ENCODE assay signal across 10 cellular contexts in genomic region chr19:49470615-49470978, GRCh38. TPM values are rescaled to one million over a fixed set of nuclear protein-coding genes. Genes with fewer than 3 reads are reported as not detected.
DNase-seq lines count a peak whose midpoint lies in the region; TF ChIP-seq lines count a peak whose summit lies in the region.
"Had no signal": no experiment of that assay in that cellular context is flagged by ENCODE, and none has a peak within 500 bp of the region (broad histone marks: within the 10 kb centered on the region; RNA-seq: fewer than 3 reads in every experiment).

No MANE protein-coding gene starts in this region.

- H3K4me3 Mint-ChIP-seq in activated CD4-positive, alpha-beta T cell treated with anti-CD3 and anti-CD28 coated beads, Interleukin-2, amount 10 ng/mL, durations not matched to agents 24 days and 14 days: peak overlapping the region; percentile 64

- peaks cover 0 to 52% (median 20%) of the 10 kb centered on the region in 6 donors for H3K36me3 ChIP-seq in spleen
- H3K36me3 ChIP-seq in thyroid gland: peaks cover 0 to 3% of the 10 kb centered on the region in 2 donors

- DNase-seq in activated CD4-positive, alpha-beta T cell treated with anti-CD3 and anti-CD28 coated beads, Interleukin-2, amount 10 ng/mL, durations not matched to agents 24 days and 14 days: no peak
- DNase-seq in activated CD4-positive, alpha-beta T cell treated with anti-CD3 and anti-CD28 coated beads, Interleukin-2, amount 50 U/mL, for 48 hours: no peak
- DNase-seq in activated CD8-positive, alpha-beta memory T cell treated with anti-CD3 and anti-CD28 coated beads, Interleukin-2, amount 50 U/mL, for 48 hours: peak; percentile 63
- no peak for DNase-seq in spleen
- no peak for DNase-seq in thyroid gland
- DNase-seq in KBM-7: no peak
- DNase-seq: midbrain, NCI-H446 treated with DMSO at 0.1 percent for 48 hours, substantia nigra had no signal

- intact Hi-C loops in activated CD4-positive, alpha-beta T cell treated with anti-CD3 and anti-CD28 coated beads, Interleukin-2, amount 10 ng/mL, durations not matched to agents 24 days and 14 days (cut with micrococcal nuclease): loop anchor here (1.0 kb wide), 4 partner anchors 19 to 244 kb away; partner anchors contain the start of gene PIH1D1
- intact Hi-C loops in spleen (cut with DNase I; ENCODE audit: low total_unique reads) (no loop called here), thyroid gland (cut with DNase I) (no loop called here)

- H3K9me3 Mint-ChIP-seq in activated CD4-positive, alpha-beta T cell treated with anti-CD3 and anti-CD28 coated beads, Interleukin-2, amount 10 ng/mL, durations not matched to agents 24 days and 14 days: no peaks in the 10 kb centered on the region

- peak overlapping the region; percentile 92 for H3K27ac Mint-ChIP-seq in activated CD4-positive, alpha-beta T cell treated with anti-CD3 and anti-CD28 coated beads, Interleukin-2, amount 10 ng/mL, durations not matched to agents 24 days and 14 days

- H3K4me3 ChIP-seq in spleen: no peak overlapping the region
- H3K4me3 ChIP-seq in thyroid gland (replicated peaks in 1 of 3): no peak overlapping the region
- H3K4me3 ChIP-seq: HAP-1 had no signal

- H3K27me3 Mint-ChIP-seq in activated CD4-positive, alpha-beta T cell treated with anti-CD3 and anti-CD28 coated beads, Interleukin-2, amount 10 ng/mL, durations not matched to agents 24 days and 14 days: no peaks in the 10 kb centered on the region

- in situ Hi-C loops in KBM-7 (cut with MboI; ENCODE audit: low pct_unique_long_range_greater_than_20kb, low sequenced_read_pairs): no loop called here

- no peaks in the 10 kb centered on the region for H3K27me3 ChIP-seq in spleen (replicated peaks in 1 of 7)
- no peaks in the 10 kb centered on the region for H3K27me3 ChIP-seq in thyroid gland

- H3K9me3 ChIP-seq in spleen (no peaks in the 10 kb centered on the region), thyroid gland (no peaks in the 10 kb centered on the region)
- H3K9me3 ChIP-seq: HAP-1 had no signal

- TF ChIP-seq POLR2A in spleen (IDR thresholded peaks at IDR 0.05) (no peak), thyroid gland (IDR thresholded peaks at IDR 0.05) (no peak)

- TF ChIP-seq CTCF in spleen (IDR thresholded peaks at IDR 0.05 in 8 of 11, conservative IDR thresholded peaks at IDR 0.05 in 3 of 11) (no peak), thyroid gland (IDR thresholded peaks at IDR 0.05) (no peak)

- H3K4me1 Mint-ChIP-seq in activated CD4-positive, alpha-beta T cell treated with anti-CD3 and anti-CD28 coated beads, Interleukin-2, amount 10 ng/mL, durations not matched to agents 24 days and 14 days: peaks cover 48% of the 10 kb centered on the region

- WGBS in spleen, 5 donors: 49 to 54% (median 53%) methylated on average over 8 of the region's 8 CpGs
- 70 to 77% methylated on average over 8 of the region's 8 CpGs for WGBS in thyroid gland, 2 donors

- H3K27ac ChIP-seq in spleen (peak overlapping the region; percentile 60 to 89 (median 72)), thyroid gland (no peak overlapping the region)

- peaks cover 9% of the 10 kb centered on the region for H3K36me3 Mint-ChIP-seq in activated CD4-positive, alpha-beta T cell treated with anti-CD3 and anti-CD28 coated beads, Interleukin-2, amount 10 ng/mL, durations not matched to agents 24 days and 14 days (ENCODE audit: low read depth)

- peaks cover 28 to 76% (median 57%) of the 10 kb centered on the region in 6 donors for H3K4me1 ChIP-seq in spleen
- peaks cover 4 to 8% of the 10 kb centered on the region in 2 donors for H3K4me1 ChIP-seq in thyroid gland

RNA-seq across cellular contexts. Expression of gene FLT3LG, which starts 3.4 kb away (rescaled TPM):
- total RNA-seq in activated CD4-positive, alpha-beta T cell treated with anti-CD3 and anti-CD28 coated beads, Interleukin-2, amount 10 ng/mL, durations not matched to agents 24 days and 14 days: 51.8 and 57.6 TPM in 2 replicates
- total RNA-seq in spleen (10 to 100 TPM; 11.2 to 32.8 (median 24.1) TPM), thyroid gland (1 to 10 TPM; 2.8 to 7.3 (median 6.3) TPM)
- polyA plus RNA-seq in spleen: 10 to 100 TPM; 16.4 to 26.4 (median 19.9) TPM

RNA-seq across cellular contexts. Expression of gene RPL13A, which starts 16.8 kb away (rescaled TPM):
- 3,031 and 3,032 TPM in 2 replicates for total RNA-seq in activated CD4-positive, alpha-beta T cell treated with anti-CD3 and anti-CD28 coated beads, Interleukin-2, amount 10 ng/mL, durations not matched to agents 24 days and 14 days
- 1,000 to 10,000 TPM; 2,521 to 3,132 (median 2,768) TPM for total RNA-seq in spleen
- 1,000 to 10,000 TPM; 6,561 to 7,408 (median 7,261) TPM for polyA plus RNA-seq in spleen
- 1,000 to 10,000 TPM; 1,542 to 2,853 (median 2,123) TPM for total RNA-seq in thyroid gland

RNA-seq across cellular contexts. Expression of gene ALDH16A1, which starts 17.6 kb away (rescaled TPM):
- 27.2 and 28.4 TPM in 2 replicates for total RNA-seq in activated CD4-positive, alpha-beta T cell treated with anti-CD3 and anti-CD28 coated beads, Interleukin-2, amount 10 ng/mL, durations not matched to agents 24 days and 14 days
- total RNA-seq in spleen (10 to 100 TPM; 38.7 to 50.2 (median 45.8) TPM), thyroid gland (10 to 100 TPM; 32.5 to 39.5 (median 34.2) TPM)
- 10 to 100 TPM; 54.9 to 99.9 (median 94.9) TPM for polyA plus RNA-seq in spleen

RNA-seq across cellular contexts. Expression of gene PIH1D1, which starts 19.0 kb away (rescaled TPM):
- 134 and 135 TPM in 2 replicates for total RNA-seq in activated CD4-positive, alpha-beta T cell treated with anti-CD3 and anti-CD28 coated beads, Interleukin-2, amount 10 ng/mL, durations not matched to agents 24 days and 14 days
- total RNA-seq in spleen: 10 to 100 TPM; 76.0 to 94.3 (median 86.1) TPM
- 100 to 1,000 TPM in 2 of 3 donors, 10 to 100 TPM in 1; 85.3 to 140 (median 118) TPM for polyA plus RNA-seq in spleen
- 100 to 1,000 TPM in 2 of 4 donors, 10 to 100 TPM in 2; 69.7 to 125 (median 99.8) TPM for total RNA-seq in thyroid gland

RNA-seq across cellular contexts. Expression of gene RPS11, which starts 25.6 kb away (rescaled TPM):
- total RNA-seq in activated CD4-positive, alpha-beta T cell treated with anti-CD3 and anti-CD28 coated beads, Interleukin-2, amount 10 ng/mL, durations not matched to agents 24 days and 14 days: 2,059 and 2,078 TPM in 2 replicates
- total RNA-seq in spleen: 1,000 to 10,000 TPM; 1,555 to 3,509 (median 2,434) TPM
- over 10,000 TPM in 2 of 3 donors, 1,000 to 10,000 TPM in 1; 8,326 to 12,835 (median 11,104) TPM for polyA plus RNA-seq in spleen
- total RNA-seq in thyroid gland: 1,000 to 10,000 TPM; 1,543 to 4,390 (median 2,518) TPM

Comparison
In these comparisons a context has a peak if more than half of its experiments do, and no peak if none do; other contexts are left out.
1. H3K27ac ChIP-seq: peak in spleen (8 of 8); none in thyroid gland (0 of 3).